ENCODE assay signal across 8 cellular contexts in the genomic region with DNA sequence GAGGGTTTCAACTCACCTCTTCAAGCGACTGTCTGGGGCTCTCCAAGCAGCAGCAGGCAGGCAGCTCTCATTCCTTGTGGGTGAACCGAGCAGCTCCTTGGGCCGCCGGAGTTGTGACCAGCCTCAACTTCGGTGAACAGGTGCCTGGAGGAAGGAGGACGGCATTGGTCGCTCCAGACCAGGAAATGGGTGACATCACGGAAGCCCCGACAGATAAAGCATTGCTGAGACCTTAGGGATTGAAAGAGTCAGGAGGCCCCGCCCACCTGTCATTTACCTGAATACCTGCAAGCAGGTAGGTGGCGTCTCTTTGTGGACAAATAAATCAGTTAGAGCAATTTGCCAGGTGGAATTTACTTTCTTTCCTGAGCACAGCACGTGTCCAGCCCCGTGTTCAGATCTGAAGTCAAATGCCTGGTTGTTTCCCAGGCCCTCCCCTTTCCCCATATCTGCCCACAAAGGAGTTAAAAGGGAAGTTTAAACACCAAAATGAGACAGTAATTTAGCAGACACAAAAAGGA. TPM values are rescaled to one million over a fixed set of nuclear protein-coding genes. Genes with fewer than 3 reads are reported as not detected.
DNase-seq lines count a peak whose midpoint lies in the region; ATAC-seq and TF ChIP-seq lines count a peak whose summit lies in the region.

A gene (minus strand): TSS at position 115 of the 521 bp plus-strand sequence. CDS start 17,484 bp downstream, outside the sequence.

- peaks cover 10% of the 10 kb centered on the region for H3K27me3 ChIP-seq in WERI-Rb-1 (ENCODE audit: insufficient read depth, low read depth, severe bottlenecking)

- no peaks in the 10 kb centered on the region for H3K36me3 ChIP-seq in WERI-Rb-1

- peak within 1 kb of the TSS; percentile 56 for H3K4me3 ChIP-seq in GM08714 (ENCODE audit: low read length)
- no peak within 1 kb of the TSS for H3K4me3 ChIP-seq in WERI-Rb-1 (ENCODE audit: low read depth, low read length)

- H3K4me3 Mint-ChIP-seq in endothelial cell (ENCODE audit: unreplicated experiment) = peak within 1 kb of the TSS; percentile 84
- peak within 1 kb of the TSS; percentile 6 for H3K4me3 Mint-ChIP-seq in natural killer cell treated with Interleukin-12 subunit alpha and Interleukin-12 subunit beta and Interleukin-15 and Interleukin-18, amount 100 ng/mL, for 72 hours

- TF ChIP-seq CTCF in endothelial cell (IDR thresholded peaks at IDR 0.05; ENCODE audit: unreplicated experiment) = no peak
- no peak for TF ChIP-seq CTCF in WERI-Rb-1 (IDR thresholded peaks at IDR 0.05; ENCODE audit: low read depth, low read length)

- no peaks in the 10 kb centered on the region for H3K9me3 ChIP-seq in WERI-Rb-1 (ENCODE audit: severe bottlenecking)

- peak within 1 kb of the TSS; percentile 89 for H3K27ac Mint-ChIP-seq in endothelial cell (ENCODE audit: unreplicated experiment)
- H3K27ac Mint-ChIP-seq in natural killer cell treated with Interleukin-12 subunit alpha and Interleukin-12 subunit beta and Interleukin-15 and Interleukin-18, amount 100 ng/mL, for 72 hours = no peak within 1 kb of the TSS

- no peak for ATAC-seq in natural killer cell treated with Interleukin-12 subunit alpha and Interleukin-12 subunit beta and Interleukin-15 and Interleukin-18, amount 100 ng/mL, for 72 hours
- ATAC-seq in GM18867 (IDR thresholded peaks at IDR 0.05; ENCODE audit: unreplicated experiment) = no peak

- H3K36me3 Mint-ChIP-seq in endothelial cell (ENCODE audit: low read depth, unreplicated experiment) = peaks cover under 1% of the 10 kb centered on the region
- H3K36me3 Mint-ChIP-seq in natural killer cell treated with Interleukin-12 subunit alpha and Interleukin-12 subunit beta and Interleukin-15 and Interleukin-18, amount 100 ng/mL, for 72 hours = no peaks in the 10 kb centered on the region

- H3K9me3 Mint-ChIP-seq in endothelial cell (ENCODE audit: unreplicated experiment) = no peaks in the 10 kb centered on the region
- H3K9me3 Mint-ChIP-seq in natural killer cell treated with Interleukin-12 subunit alpha and Interleukin-12 subunit beta and Interleukin-15 and Interleukin-18, amount 100 ng/mL, for 72 hours = no peaks in the 10 kb centered on the region

- peaks cover 61% of the 10 kb centered on the region for H3K4me1 Mint-ChIP-seq in endothelial cell (ENCODE audit: unreplicated experiment)
- peaks cover 0 to 6% of the 10 kb centered on the region in 2 donors for H3K4me1 Mint-ChIP-seq in natural killer cell treated with Interleukin-12 subunit alpha and Interleukin-12 subunit beta and Interleukin-15 and Interleukin-18, amount 100 ng/mL, for 72 hours (ENCODE audit: low read depth in 2 of 2)

- H3K27ac ChIP-seq in WERI-Rb-1 = no peak within 1 kb of the TSS

- DNase-seq in NCI-H2029 treated with DMSO at 0.1 percent for 48 hours (lab: John Stamatoyannopoulos, UW) (peak; percentile 78), endothelial cell (ENCODE audit: low spot score) (peak; percentile 28), kidney glomerular epithelial cell (lab: John Stamatoyannopoulos, UW) (no peak), WERI-Rb-1 (no peak), amniotic stem cell (lab: John Stamatoyannopoulos, UW) (no peak)
- no peak for DNase-seq in natural killer cell treated with Interleukin-12 subunit alpha and Interleukin-12 subunit beta and Interleukin-15 and Interleukin-18, amount 100 ng/mL, for 72 hours (ENCODE audit: low spot score)

- H3K27me3 Mint-ChIP-seq in endothelial cell (ENCODE audit: unreplicated experiment) = peaks cover 4% of the 10 kb centered on the region
- H3K27me3 Mint-ChIP-seq in natural killer cell treated with Interleukin-12 subunit alpha and Interleukin-12 subunit beta and Interleukin-15 and Interleukin-18, amount 100 ng/mL, for 72 hours = peaks cover 33 to 41% of the 10 kb centered on the region in 2 donors

RNA-seq across cellular contexts. Expression of the gene that starts here (rescaled TPM):
- 25.7 TPM for total RNA-seq in endothelial cell (ENCODE audit: unreplicated experiment)
- total RNA-seq in natural killer cell treated with Interleukin-12 subunit alpha and Interleukin-12 subunit beta and Interleukin-15 and Interleukin-18, amount 100 ng/mL, for 72 hours = not detected

Comparison
In these comparisons a context has a peak if more than half of its experiments do, and no peak if none do; other contexts are left out.
1. RNA of the gene that starts here (total RNA-seq): 25.7 TPM in endothelial cell (single experiment); not detected in natural killer cell treated with Interleukin-12 subunit alpha and Interleukin-12 subunit beta and Interleukin-15 and Interleukin-18, amount 100 ng/mL, for 72 hours; every median in the first group is over 10 times any median in the second.
2. DNase-seq: peak in NCI-H2029 treated with DMSO at 0.1 percent for 48 hours (single experiment) and endothelial cell (single experiment); none in natural killer cell treated with Interleukin-12 subunit alpha and Interleukin-12 subunit beta and Interleukin-15 and Interleukin-18, amount 100 ng/mL, for 72 hours (single experiment), kidney glomerular epithelial cell (single experiment), WERI-Rb-1 (single experiment) and amniotic stem cell (single experiment).